In genomic region chr19:55289117-55289796, GRCh38 we compare ENCODE assay signal across 2 cellular contexts.
TF ChIP-seq lines count a peak whose summit lies in the region.

No MANE protein-coding gene starts in this region.

TF ChIP-seq in A549, 52 proteins besides CTCF, POLR2A, EP300 and RAD21:
- TF ChIP-seq HES2 (IDR thresholded peaks at IDR 0.05) (no peak), MAX (IDR thresholded peaks at IDR 0.05) (no peak), SMC3 (IDR thresholded peaks at IDR 0.05) (no peak)

TF ChIP-seq in HCT116, 20 proteins besides CTCF, POLR2A, EP300 and RAD21:
- no peak for TF ChIP-seq SP1 (IDR thresholded peaks at IDR 0.05; ENCODE audit: low read depth)
- TF ChIP-seq REST (IDR thresholded peaks at IDR 0.05; ENCODE audit: low read depth), result no peak
- no peak for TF ChIP-seq EGR1 (IDR thresholded peaks at IDR 0.05; ENCODE audit: low read depth)
- no peak for TF ChIP-seq ZBTB33 (IDR thresholded peaks at IDR 0.05; ENCODE audit: extremely low read depth, insufficient replicate concordance, low read length)
- no peak for TF ChIP-seq SRF (IDR thresholded peaks at IDR 0.05; ENCODE audit: low read depth)
- no peak for TF ChIP-seq ZNF274 (IDR thresholded peaks at IDR 0.05; ENCODE audit: low read depth, low read length)
- no peak for TF ChIP-seq FOSL1 (IDR thresholded peaks at IDR 0.05; ENCODE audit: low read depth)
- no peak for TF ChIP-seq TCF7L2 (IDR thresholded peaks at IDR 0.05; ENCODE audit: borderline replicate concordance, extremely low read depth, insufficient read depth, insufficient read length)
- TF ChIP-seq EZH2phosphoT487 (IDR thresholded peaks at IDR 0.05; ENCODE audit: borderline replicate concordance), result no peak
- no peak for TF ChIP-seq CEBPB (IDR thresholded peaks at IDR 0.05; ENCODE audit: low read depth)
- no peak for TF ChIP-seq YY1 (IDR thresholded peaks at IDR 0.05; ENCODE audit: extremely low read depth, insufficient replicate concordance, low read depth, low read length)
- TF ChIP-seq CBX3 (IDR thresholded peaks at IDR 0.05; ENCODE audit: low read depth), result no peak
- TF ChIP-seq JUND (IDR thresholded peaks at IDR 0.05), result no peak
- no peak for TF ChIP-seq EZH2 (IDR thresholded peaks at IDR 0.05)
- no peak for TF ChIP-seq ELF1 (IDR thresholded peaks at IDR 0.05; ENCODE audit: borderline replicate concordance, low read depth)
- no peak for TF ChIP-seq MAX (IDR thresholded peaks at IDR 0.05)
- no peak for TF ChIP-seq POLR2AphosphoS5 (IDR thresholded peaks at IDR 0.05; ENCODE audit: low read depth, low read length)
- TF ChIP-seq ATF3 (IDR thresholded peaks at IDR 0.05), result no peak
- TF ChIP-seq SIN3A (IDR thresholded peaks at IDR 0.05; ENCODE audit: low read depth), result no peak
